In the genomic region with DNA sequence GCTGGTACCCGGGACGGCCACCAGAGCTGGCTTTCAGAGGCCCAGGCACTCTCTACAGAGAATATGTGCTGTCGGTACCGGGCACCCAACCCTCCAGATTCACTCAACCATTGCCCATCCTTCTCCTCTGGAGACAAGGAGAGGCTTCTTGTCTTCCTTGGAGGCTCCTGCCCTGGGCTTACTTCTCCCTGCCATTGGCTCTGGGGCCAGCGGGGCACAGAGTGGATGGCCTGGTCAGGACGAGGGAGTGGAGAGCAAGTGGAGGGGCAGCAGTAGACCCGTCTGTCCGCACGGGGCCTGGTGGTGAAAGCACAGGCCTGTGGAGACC, we compare ENCODE assay signal across 20 cellular contexts.
DNase-seq lines count a peak whose midpoint lies in the region; ATAC-seq and TF ChIP-seq lines count a peak whose summit lies in the region.
"Had no signal": no experiment of that assay in that cellular context is flagged by ENCODE, and none has a peak within 500 bp of the region (broad histone marks: within the 10 kb centered on the region; RNA-seq: fewer than 3 reads in every experiment).

No MANE protein-coding gene starts in this region.

- H3K27ac ChIP-seq in caudate nucleus (ENCODE audit: low read depth, low read length) (peak overlapping the region; percentile 54), subcutaneous abdominal adipose tissue (ENCODE audit: low read depth, low read length) (peak overlapping the region; percentile 92)
- H3K27ac ChIP-seq: hepatocyte, SJSA1, suprapubic skin had no signal

- no peak for TF ChIP-seq CTCF in GM10266 (IDR thresholded peaks at IDR 0.05; ENCODE audit: control insufficient read depth, insufficient read depth, low read depth, missing control alignments)

- ATAC-seq in memory B cell (ENCODE audit: low read depth): no peak
- ATAC-seq: activated CD4-positive, alpha-beta T cell treated with anti-CD3 and anti-CD28 coated beads for 36 hours had no signal

- H3K4me1 ChIP-seq in NT2/D1 (ENCODE audit: insufficient read depth, insufficient read length): peaks cover 14% of the 10 kb centered on the region
- H3K4me1 ChIP-seq in subcutaneous abdominal adipose tissue (ENCODE audit: control insufficient read depth in 5 of 5, insufficient read depth in 5 of 5, low read length in 5 of 5): peaks cover 11 to 57% (median 52%) of the 10 kb centered on the region in 5 donors
- H3K4me1 ChIP-seq: BE2C had no signal

- H3K9ac ChIP-seq in NT2/D1 (ENCODE audit: insufficient read length, low read depth) (peak overlapping the region; percentile 36), subcutaneous abdominal adipose tissue (ENCODE audit: low read length in 5 of 5) (peak overlapping the region in 3 of 5 donors; percentile 4 to 25 (median 22))

- no peaks in the 10 kb centered on the region for H3K27me3 Mint-ChIP-seq in memory B cell
- H3K27me3 Mint-ChIP-seq: activated CD4-positive, alpha-beta T cell treated with anti-CD3 and anti-CD28 coated beads for 36 hours; naive thymus-derived CD4-positive, alpha-beta T cell had no signal

- H3K9me3 ChIP-seq in NT2/D1 (ENCODE audit: insufficient read depth, low read length) (no peaks in the 10 kb centered on the region), subcutaneous abdominal adipose tissue (ENCODE audit: control insufficient read depth in 5 of 5, low read length in 5 of 5) (no peaks in the 10 kb centered on the region)
- H3K9me3 ChIP-seq: BE2C, SJSA1, suprapubic skin had no signal

- H3K4me3 ChIP-seq in NT2/D1 (ENCODE audit: insufficient read length, low read depth): no peak overlapping the region
- no peak overlapping the region for H3K4me3 ChIP-seq in subcutaneous abdominal adipose tissue (ENCODE audit: low read depth in 1 of 5, low read length in 5 of 5)
- H3K4me3 ChIP-seq: hepatocyte, SJSA1, suprapubic skin had no signal

- H3K36me3 Mint-ChIP-seq in memory B cell: peaks cover 25% of the 10 kb centered on the region

- peak overlapping the region; percentile 97 for H3K27ac Mint-ChIP-seq in memory B cell
- H3K27ac Mint-ChIP-seq: activated CD4-positive, alpha-beta T cell treated with anti-CD3 and anti-CD28 coated beads for 36 hours; naive thymus-derived CD4-positive, alpha-beta T cell had no signal

- peak overlapping the region; percentile 85 for H3K4me3 Mint-ChIP-seq in memory B cell
- H3K4me3 Mint-ChIP-seq: activated CD4-positive, alpha-beta T cell treated with anti-CD3 and anti-CD28 coated beads for 36 hours; naive thymus-derived CD4-positive, alpha-beta T cell had no signal

- peaks cover 19% of the 10 kb centered on the region for H3K36me3 ChIP-seq in NT2/D1 (ENCODE audit: insufficient read depth, insufficient read length, low read length)
- peaks cover 0 to 26% (median 22%) of the 10 kb centered on the region in 5 donors for H3K36me3 ChIP-seq in subcutaneous abdominal adipose tissue (ENCODE audit: control insufficient read depth in 5 of 5, insufficient read depth in 5 of 5, low read length in 5 of 5)

- DNase-seq in NT2/D1 (ENCODE audit: low read depth, low spot score): no peak
- no peak for DNase-seq in caudate nucleus (lab: John Stamatoyannopoulos, UW)
- no peak for DNase-seq in memory B cell (ENCODE audit: low spot score in 2 of 2)
- no peak for DNase-seq in NCI-H2081 (lab: John Stamatoyannopoulos, UW)
- DNase-seq in NCI-H1092 treated with DMSO at 0.1 percent for 48 hours (lab: John Stamatoyannopoulos, UW): no peak
- DNase-seq in GM10266 (ENCODE audit: extremely low spot score): no peak
- DNase-seq: activated CD4-positive, alpha-beta T cell treated with anti-CD3 and anti-CD28 coated beads for 36 hours; activated CD8-positive, alpha-beta memory T cell treated with anti-CD3 and anti-CD28 coated beads, Interleukin-2, amount 50 U/mL, for 48 hours; BE2C; effector CD4-positive, alpha-beta T cell; MM.1S; naive thymus-derived CD4-positive, alpha-beta T cell; NCI-H1694 treated with DMSO at 0.1 percent for 48 hours; NCI-H446; stimulated activated CD4-positive, alpha-beta T cell treated with anti-CD3 and anti-CD28 coated beads, Interleukin-1b, Interleukin-23, amount 100 ng/mL, for 48 hours; T-helper 9 cell had no signal

- H3K9me3 Mint-ChIP-seq in memory B cell: no peaks in the 10 kb centered on the region
- H3K9me3 Mint-ChIP-seq: naive thymus-derived CD4-positive, alpha-beta T cell had no signal

- H3K27me3 ChIP-seq in NT2/D1 (ENCODE audit: insufficient read depth, insufficient read length) (no peaks in the 10 kb centered on the region), subcutaneous abdominal adipose tissue (ENCODE audit: control insufficient read depth in 5 of 5, insufficient read depth in 4 of 5, low read length in 5 of 5) (no peaks in the 10 kb centered on the region)
- H3K27me3 ChIP-seq: BE2C, hepatocyte, SJSA1, suprapubic skin had no signal

- H3K4me1 Mint-ChIP-seq in memory B cell: peaks cover 27% of the 10 kb centered on the region
